13 cellular contexts compared by ENCODE assay signal in genomic region chr3:53151870-53152269, GRCh38. TPM values are rescaled to one million over a fixed set of nuclear protein-coding genes. Genes with fewer than 3 reads are reported as not detected.
DNase-seq lines count a peak whose midpoint lies in the region; ATAC-seq and TF ChIP-seq lines count a peak whose summit lies in the region.
"Had no signal": no experiment of that assay in that cellular context is flagged by ENCODE, and none has a peak within 500 bp of the region (broad histone marks: within the 10 kb centered on the region; RNA-seq: fewer than 3 reads in every experiment).

No MANE protein-coding gene starts in this region.

- H3K9ac ChIP-seq in IMR-90 (ENCODE audit: low read depth, low read length), result no peak overlapping the region

- H4K20me1 ChIP-seq in IMR-90 (ENCODE audit: insufficient read depth, low read length) (no peaks in the 10 kb centered on the region), osteoblast (ENCODE audit: insufficient read depth, low read length) (no peaks in the 10 kb centered on the region)

- peak overlapping the region; percentile 94; the same call in 1 of the 2 replicates for H3K27ac ChIP-seq in 22Rv1
- no peak overlapping the region for H3K27ac ChIP-seq in IMR-90 (ENCODE audit: insufficient read depth, low read length)
- H3K27ac ChIP-seq in lower lobe of right lung, result no peak overlapping the region
- no peak overlapping the region for H3K27ac ChIP-seq in osteoblast (ENCODE audit: low read depth, low read length)

- H3K36me3 ChIP-seq in IMR-90 (ENCODE audit: control insufficient read depth, insufficient read depth, low read length) (no peaks in the 10 kb centered on the region), lower lobe of right lung (no peaks in the 10 kb centered on the region), osteoblast (ENCODE audit: insufficient read depth, low read length) (no peaks in the 10 kb centered on the region)

- POLR2A ChIA-PET in IMR-90 (lab: Charles Lee; ENCODE audit: unreplicated experiment), result no interaction called here
- POLR2A ChIA-PET in activated CD4-positive, alpha-beta memory T cell treated with anti-CD3 and anti-CD28 coated beads, Interleukin-2, amount 10 ng/mL, durations not matched to agents 7 days and 5 days (lab: Charles Lee), result no interaction called here

- no peaks in the 10 kb centered on the region for H3K9me3 Mint-ChIP-seq in activated CD4-positive, alpha-beta memory T cell treated with anti-CD3 and anti-CD28 coated beads, Interleukin-2, amount 10 ng/mL, durations not matched to agents 7 days and 5 days
- H3K9me3 Mint-ChIP-seq: CD4-positive, alpha-beta memory T cell; GM23338; H9 had no signal

- no peaks in the 10 kb centered on the region for H3K79me1 ChIP-seq in IMR-90 (ENCODE audit: low read depth in 1 of 2, low read length in 2 of 2)

- H3K23ac ChIP-seq in IMR-90 (ENCODE audit: low read depth, low read length), result no peak overlapping the region

- no peak overlapping the region for H2BK5ac ChIP-seq in IMR-90 (ENCODE audit: low read depth, low read length, poor library complexity, severe bottlenecking)

- in situ Hi-C loops in IMR-90 (cut with MboI; ENCODE audit: low sequenced_read_pairs), result no loop called here

- DNase-seq in IMR-90 (no peak), lower lobe of right lung (peak; percentile 44), osteoblast (ENCODE audit: insufficient read length, low spot score, missing footprints) (peak; percentile 62), NOMO-1 (lab: John Stamatoyannopoulos, UW; ENCODE audit: unreplicated experiment in 2 of 2) (no peak), DMS53 (lab: John Stamatoyannopoulos, UW) (no peak)
- DNase-seq in activated CD4-positive, alpha-beta memory T cell treated with anti-CD3 and anti-CD28 coated beads, Interleukin-2, amount 10 ng/mL, durations not matched to agents 7 days and 5 days, result no peak
- DNase-seq: C1 segment of cervical spinal cord; CD4-positive, alpha-beta memory T cell; GF-D8; H9 had no signal

- TF ChIP-seq CTCF in 22Rv1 (IDR thresholded peaks at IDR 0.05), result no peak
- no peak for TF ChIP-seq CTCF in IMR-90 (conservative IDR thresholded peaks at IDR 0.05; ENCODE audit: low read depth, low read length)
- TF ChIP-seq CTCF in lower lobe of right lung (IDR thresholded peaks at IDR 0.05), result no peak
- no peak for TF ChIP-seq CTCF in osteoblast (IDR thresholded peaks at IDR 0.05; ENCODE audit: extremely low read depth, low read depth, low read length)

- H2AK9ac ChIP-seq in IMR-90 (replicated peaks; ENCODE audit: low read depth, low read length, poor library complexity), result peak overlapping the region; percentile 47

- H3K4me3 ChIP-seq in IMR-90 (ENCODE audit: insufficient read depth, low read depth, low read length), result no peak overlapping the region
- no peak overlapping the region for H3K4me3 ChIP-seq in lower lobe of right lung
- H3K4me3 ChIP-seq in osteoblast (ENCODE audit: insufficient read depth, low read length), result no peak overlapping the region
- H3K4me3 ChIP-seq: GM23338 had no signal

- dilution Hi-C loops in IMR-90 (cut with HindIII; ENCODE audit: low sequenced_read_pairs, unreplicated experiment), result no loop called here

- H3K56ac ChIP-seq in IMR-90 (ENCODE audit: extremely low read depth, insufficient read depth, low read length), result no peak overlapping the region

- WGBS in IMR-90 (ENCODE audit: extremely low coverage in 2 of 2, insufficient read length in 1 of 2), 2 experiments, result 74% methylated on average over 5 of the region's 12 CpGs; no CpG with 5 or more reads in 1 of the 2 experiments

- H2BK15ac ChIP-seq in IMR-90 (ENCODE audit: low read depth, low read length), result no peak overlapping the region

- H3K36me3 Mint-ChIP-seq in activated CD4-positive, alpha-beta memory T cell treated with anti-CD3 and anti-CD28 coated beads, Interleukin-2, amount 10 ng/mL, durations not matched to agents 7 days and 5 days (ENCODE audit: low read depth), result no peaks in the 10 kb centered on the region
- H3K36me3 Mint-ChIP-seq: CD4-positive, alpha-beta memory T cell had no signal

- no peaks in the 10 kb centered on the region for H3K4me1 Mint-ChIP-seq in activated CD4-positive, alpha-beta memory T cell treated with anti-CD3 and anti-CD28 coated beads, Interleukin-2, amount 10 ng/mL, durations not matched to agents 7 days and 5 days
- H3K4me1 Mint-ChIP-seq: CD4-positive, alpha-beta memory T cell had no signal

- no peak for TF ChIP-seq POLR2A in IMR-90 (IDR thresholded peaks at IDR 0.05; ENCODE audit: low read depth, low read length)

- H3K79me2 ChIP-seq in osteoblast (ENCODE audit: insufficient read depth, low read length), result no peaks in the 10 kb centered on the region

- BruUV-seq in IMR-90 (replicated peaks; lab: Mats Ljungman, UMichigan), result no TSS peak

- no peak overlapping the region for H2BK120ac ChIP-seq in IMR-90 (ENCODE audit: low read depth, low read length)

- H3K14ac ChIP-seq in IMR-90 (replicated peaks; ENCODE audit: low read depth, low read length), result no peak overlapping the region

- TF ChIP-seq RAD21 in IMR-90 (IDR thresholded peaks at IDR 0.05; ENCODE audit: low read length), result no peak

- peaks cover 26% of the 10 kb centered on the region for H3K27me3 ChIP-seq in IMR-90 (ENCODE audit: control insufficient read depth, insufficient read depth, low read length)
- H3K27me3 ChIP-seq in lower lobe of right lung (ENCODE audit: low read depth), result peaks cover 11% of the 10 kb centered on the region
- no peaks in the 10 kb centered on the region for H3K27me3 ChIP-seq in osteoblast (ENCODE audit: insufficient read depth, low read length)

- no peak overlapping the region for H4K5ac ChIP-seq in IMR-90 (ENCODE audit: low read depth, low read length)

- H3K9me3 ChIP-seq in IMR-90 (ENCODE audit: control insufficient read depth, insufficient read depth, low read length) (no peaks in the 10 kb centered on the region), lower lobe of right lung (no peaks in the 10 kb centered on the region), osteoblast (ENCODE audit: low read depth, low read length) (no peaks in the 10 kb centered on the region)

- no peak for ATAC-seq in IMR-90 (ENCODE audit: low read depth)
- ATAC-seq in lower lobe of right lung, result no peak
- ATAC-seq: GM23338 had no signal

- peaks cover 27% of the 10 kb centered on the region for H3K27me3 Mint-ChIP-seq in activated CD4-positive, alpha-beta memory T cell treated with anti-CD3 and anti-CD28 coated beads, Interleukin-2, amount 10 ng/mL, durations not matched to agents 7 days and 5 days

- intact Hi-C loops in IMR-90 (cut with micrococcal nuclease) (no loop called here), lower lobe of right lung (cut with DNase I) (no loop called here)

- H3K4me2 ChIP-seq in IMR-90 (ENCODE audit: low read depth, low read length) (no peak overlapping the region), osteoblast (ENCODE audit: insufficient read depth, low read length) (no peak overlapping the region)
- H3K4me2 ChIP-seq: GM23338 had no signal

- no peak overlapping the region for H2AK5ac ChIP-seq in IMR-90 (ENCODE audit: low read depth, low read length)

- no peak overlapping the region for H3K27ac Mint-ChIP-seq in activated CD4-positive, alpha-beta memory T cell treated with anti-CD3 and anti-CD28 coated beads, Interleukin-2, amount 10 ng/mL, durations not matched to agents 7 days and 5 days
- H3K27ac Mint-ChIP-seq: B cell; CD4-positive, alpha-beta memory T cell; GM23338; H9 had no signal

- H4K91ac ChIP-seq in IMR-90 (ENCODE audit: insufficient read depth, low read depth, low read length), result no peak overlapping the region

- no peaks in the 10 kb centered on the region for H3K9me1 ChIP-seq in IMR-90 (ENCODE audit: insufficient read depth, low read length)

- H2AFZ ChIP-seq in IMR-90 (replicated peaks; ENCODE audit: low read length, poor library complexity) (no peak overlapping the region), osteoblast (ENCODE audit: low read length) (no peak overlapping the region)
- H2AFZ ChIP-seq: GM23338 had no signal

- H3K4me3 Mint-ChIP-seq in activated CD4-positive, alpha-beta memory T cell treated with anti-CD3 and anti-CD28 coated beads, Interleukin-2, amount 10 ng/mL, durations not matched to agents 7 days and 5 days, result no peak overlapping the region
- H3K4me3 Mint-ChIP-seq: B cell; CD4-positive, alpha-beta memory T cell; GM23338 had no signal

- H4K8ac ChIP-seq in IMR-90 (ENCODE audit: low read depth in 2 of 2, low read length in 2 of 2), result no peak overlapping the region

- H3K4ac ChIP-seq in IMR-90 (ENCODE audit: low read depth, low read length), result no peak overlapping the region

- CTCF ChIA-PET in IMR-90 (lab: Yijun Ruan, JAX), result no interaction called here
- CTCF ChIA-PET in activated CD4-positive, alpha-beta memory T cell treated with anti-CD3 and anti-CD28 coated beads, Interleukin-2, amount 10 ng/mL, durations not matched to agents 7 days and 5 days (lab: Charles Lee), result interaction anchor here (1.3 kb wide), 1 partner anchor 20 kb away, joined by 3 read pairs; no protein-coding TSS in a partner anchor

- H2BK20ac ChIP-seq in IMR-90 (ENCODE audit: low read depth, low read length), result no peak overlapping the region

- peaks cover 5% of the 10 kb centered on the region for H3K4me1 ChIP-seq in IMR-90 (ENCODE audit: control insufficient read depth, insufficient read depth, low read length)
- peaks cover 73% of the 10 kb centered on the region for H3K4me1 ChIP-seq in lower lobe of right lung
- peaks cover 25% of the 10 kb centered on the region for H3K4me1 ChIP-seq in osteoblast (ENCODE audit: insufficient read depth, low read length)

- no peak overlapping the region for H3K18ac ChIP-seq in IMR-90 (ENCODE audit: low read depth, low read length)

TF ChIP-seq in IMR-90, 13 proteins besides CTCF, POLR2A, EP300 and RAD21:
- TF ChIP-seq MAZ (IDR thresholded peaks at IDR 0.05; ENCODE audit: borderline replicate concordance, low read depth, low read length) (no peak), MXI1 (IDR thresholded peaks at IDR 0.05; ENCODE audit: borderline replicate concordance, low read depth, low read length) (no peak), MAFK (IDR thresholded peaks at IDR 0.05; ENCODE audit: low read depth, low read length) (no peak)

RNA-seq across cellular contexts. Expression of gene PRKCD, which starts 9.1 kb away (rescaled TPM):
- total RNA-seq in IMR-90 (2012; rRNA removed) (3.3 and 4.3 TPM in 2 replicates), lower lobe of right lung (103 TPM), osteoblast (1.8 and 2.2 TPM in 2 replicates)
- 19.0 TPM in 2 replicates for polyA plus RNA-seq in IMR-90 (2012; rRNA removed)
- polyA plus RNA-seq in IMR-90 (2012; cell fraction: cytosol; rRNA removed), result 17.1 and 19.0 TPM in 2 replicates
- 26.5 and 37.5 TPM in 2 replicates for polyA plus RNA-seq in IMR-90 (2012; cell fraction: nucleus; rRNA removed; ENCODE audit: low replicate concordance)
- 10 to 100 TPM; 23.4 to 24.8 TPM for total RNA-seq in activated CD4-positive, alpha-beta memory T cell treated with anti-CD3 and anti-CD28 coated beads, Interleukin-2, amount 10 ng/mL, durations not matched to agents 7 days and 5 days

RNA-seq across cellular contexts. Expression of gene RFT1, which starts 21.6 kb away (rescaled TPM):
- total RNA-seq in IMR-90 (2012; rRNA removed) (23.5 and 28.6 TPM in 2 replicates), lower lobe of right lung (18.3 TPM), osteoblast (11.9 and 12.7 TPM in 2 replicates)
- 11.6 and 14.5 TPM in 2 replicates for polyA plus RNA-seq in IMR-90 (2012; rRNA removed)
- polyA plus RNA-seq in IMR-90 (2012; cell fraction: cytosol; rRNA removed), result 10.2 and 10.4 TPM in 2 replicates
- polyA plus RNA-seq in IMR-90 (2012; cell fraction: nucleus; rRNA removed; ENCODE audit: low replicate concordance), result 8.4 and 10.0 TPM in 2 replicates
- total RNA-seq in activated CD4-positive, alpha-beta memory T cell treated with anti-CD3 and anti-CD28 coated beads, Interleukin-2, amount 10 ng/mL, durations not matched to agents 7 days and 5 days, result 10 to 100 TPM; 26.4 to 27.6 TPM

Comparison
In these comparisons a context has a peak if more than half of its experiments do, and no peak if none do; other contexts are left out.
1. DNase-seq: peak in lower lobe of right lung (single experiment) and osteoblast (single experiment); none in IMR-90 (single experiment), NOMO-1 (0 of 2), DMS53 (single experiment) and activated CD4-positive, alpha-beta memory T cell treated with anti-CD3 and anti-CD28 coated beads, Interleukin-2, amount 10 ng/mL, durations not matched to agents 7 days and 5 days (single experiment).